ENCODE assay signal across 8 cellular contexts in genomic region chr1:155499953-155500621, GRCh38.
DNase-seq lines count a peak whose midpoint lies in the region; ATAC-seq and TF ChIP-seq lines count a peak whose summit lies in the region.

No MANE protein-coding gene starts in this region.

- H3K9ac ChIP-seq in iPS-20b (ENCODE audit: low read depth, low read length) = no peak overlapping the region

- no peak overlapping the region for H3K4me3 ChIP-seq in SJCRH30
- H3K4me3 ChIP-seq in iPS-20b (ENCODE audit: low read length) = peak overlapping the region; percentile 3; the same call in 1 of the 2 replicates
- no peak overlapping the region for H3K4me3 ChIP-seq in uterus

- DNase-seq in GM13977 (ENCODE audit: low spot score) (peak; percentile 19), NAMALWA (ENCODE audit: low spot score) (peak; percentile 90), SJCRH30 (peak; percentile 46 to 70), uterus (no peak), mesenteric fat pad (ENCODE audit: low spot score) (no peak), posterior vena cava (ENCODE audit: low spot score) (no peak)

- H3K9me3 ChIP-seq in SJCRH30 (replicated peaks) (no peaks in the 10 kb centered on the region), iPS-20b (ENCODE audit: insufficient read depth, low read depth, low read length) (no peaks in the 10 kb centered on the region), uterus (no peaks in the 10 kb centered on the region)

- H3K27ac ChIP-seq in SJCRH30 (peak overlapping the region; percentile 31; the same call in 1 of the 2 replicates), iPS-20b (ENCODE audit: low read length) (no peak overlapping the region), uterus (no peak overlapping the region)

- ATAC-seq in HG03095 (IDR thresholded peaks at IDR 0.05; ENCODE audit: unreplicated experiment) = no peak

- intact Hi-C loops in uterus (cut with DNase I; ENCODE audit: low total_unique reads) = no loop called here
- intact Hi-C loops in posterior vena cava (cut with DNase I) = no loop called here

- in situ Hi-C loops in GM13977 (cut with MboI; ENCODE audit: low pct_unique_long_range_greater_than_20kb, low sequenced_read_pairs, unreplicated experiment) = loop anchor here (10.0 kb wide), 1 partner anchor 165 kb away; no protein-coding TSS in a partner anchor

- no peaks in the 10 kb centered on the region for H3K27me3 ChIP-seq in SJCRH30
- H3K27me3 ChIP-seq in iPS-20b (ENCODE audit: insufficient read depth, low read length) = no peaks in the 10 kb centered on the region
- H3K27me3 ChIP-seq in uterus = no peaks in the 10 kb centered on the region

- TF ChIP-seq CTCF in GM13977 (IDR thresholded peaks at IDR 0.05; ENCODE audit: extremely low read depth, insufficient read depth, missing control alignments) = no peak
- no peak for TF ChIP-seq CTCF in uterus (IDR thresholded peaks at IDR 0.05)

- H3K36me3 ChIP-seq in SJCRH30 = no peaks in the 10 kb centered on the region
- H3K36me3 ChIP-seq in iPS-20b (ENCODE audit: insufficient read depth, low read depth, low read length) = no peaks in the 10 kb centered on the region
- H3K36me3 ChIP-seq in uterus = no peaks in the 10 kb centered on the region

- H3K4me1 ChIP-seq in SJCRH30 = peaks cover 9% of the 10 kb centered on the region; the same call in 1 of the 2 replicates
- H3K4me1 ChIP-seq in iPS-20b (ENCODE audit: insufficient read depth, low read length) = peaks cover 11% of the 10 kb centered on the region
- no peaks in the 10 kb centered on the region for H3K4me1 ChIP-seq in uterus

- TF ChIP-seq POLR2A in uterus (IDR thresholded peaks at IDR 0.05) = no peak

Comparison
In these comparisons a context has a peak if more than half of its experiments do, and no peak if none do; other contexts are left out.
1. DNase-seq: peak in GM13977 (single experiment), NAMALWA (single experiment) and SJCRH30 (2 of 2); none in uterus (0 of 2), mesenteric fat pad (single experiment) and posterior vena cava (single experiment).